In the genomic region with DNA sequence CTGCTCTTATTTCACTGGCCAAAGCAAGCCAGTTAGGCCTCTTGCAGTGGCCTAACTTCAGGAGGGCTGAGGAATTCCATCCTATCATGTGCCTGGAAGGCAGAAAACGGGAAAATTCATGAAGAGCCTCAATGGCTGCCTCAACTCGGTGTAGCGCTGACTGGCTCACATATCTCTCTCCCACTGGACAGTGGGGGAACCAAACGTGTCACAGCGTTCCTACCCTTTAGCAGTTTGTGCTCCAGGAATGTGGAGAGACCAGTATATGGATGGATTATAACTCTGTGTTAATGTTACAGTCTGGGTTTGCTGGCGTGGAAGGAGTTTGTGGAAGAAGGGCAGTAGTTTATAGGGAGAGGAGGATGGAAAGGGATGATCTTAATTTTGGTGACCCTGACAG, we compare ENCODE assay signal across 31 cellular contexts. TPM values are rescaled to one million over a fixed set of nuclear protein-coding genes. Genes with fewer than 3 reads are reported as not detected.
"Had no signal": no experiment of that assay in that cellular context is flagged by ENCODE, and none has a peak within 500 bp of the region (broad histone marks: within the 10 kb centered on the region; RNA-seq: fewer than 3 reads in every experiment).

No MANE protein-coding gene starts in this region.

- DNase-seq: activated CD4-positive, alpha-beta memory T cell treated with anti-CD3 and anti-CD28 coated beads, Interleukin-2, amount 10 ng/mL, durations not matched to agents 7 days and 5 days; activated CD4-positive, alpha-beta T cell treated with anti-CD3 and anti-CD28 coated beads for 1 hour; activated CD4-positive, alpha-beta T cell treated with anti-CD3 and anti-CD28 coated beads for 48 hours; activated CD4-positive, CD25-positive, alpha-beta regulatory T cell; activated CD8-positive, alpha-beta memory T cell treated with anti-CD3 and anti-CD28 coated beads for 24 hours; activated CD8-positive, alpha-beta memory T cell treated with anti-CD3 and anti-CD28 coated beads, Interleukin-2, amount 10 ng/mL, durations not matched to agents 7 days and 5 days; activated CD8-positive, alpha-beta memory T cell treated with anti-CD3 and anti-CD28 coated beads, Interleukin-2, amount 50 U/mL, for 48 hours; activated effector memory CD4-positive, alpha-beta T cell treated with Interleukin-2 at 50 U/mL for 16 hours; activated naive CD4-positive, alpha-beta T cell treated with anti-CD3 and anti-CD28 coated beads, Interleukin-2, amount 10 ng/mL, durations not matched to agents 7 days and 5 days; activated naive CD8-positive, alpha-beta T cell treated with anti-CD3 and anti-CD28 coated beads, Interleukin-2, amount 50 U/mL, for 24 hours; activated T-cell treated with anti-CD3 and anti-CD28 coated beads, Interleukin-2, amount 50 U/mL, for 48 hours; anterior cingulate cortex; brain microvascular endothelial cell; NCI-H1105; NCI-H1417 treated with DMSO at 0.1 percent for 48 hours; NCI-H187 treated with DMSO at 0.1 percent for 48 hours; NCI-H2081; NCI-H345; NCI-H524 treated with DMSO at 0.1 percent for 48 hours; SHP77; SJCRH30; T1000; WERI-Rb-1 had no signal

- H3K36me3 Mint-ChIP-seq: activated CD8-positive, alpha-beta memory T cell treated with anti-CD3 and anti-CD28 coated beads, Interleukin-2, amount 10 ng/mL, durations not matched to agents 7 days and 5 days; activated naive CD4-positive, alpha-beta T cell treated with anti-CD3 and anti-CD28 coated beads, Interleukin-2, amount 10 ng/mL, durations not matched to agents 7 days and 5 days; activated naive CD8-positive, alpha-beta T cell had no signal

- H3K4me3 Mint-ChIP-seq: activated CD4-positive, alpha-beta memory T cell treated with anti-CD3 and anti-CD28 coated beads, Interleukin-2, amount 10 ng/mL, durations not matched to agents 7 days and 5 days; activated CD8-positive, alpha-beta memory T cell treated with anti-CD3 and anti-CD28 coated beads, Interleukin-2, amount 10 ng/mL, durations not matched to agents 7 days and 5 days; activated naive CD4-positive, alpha-beta T cell treated with anti-CD3 and anti-CD28 coated beads, Interleukin-2, amount 10 ng/mL, durations not matched to agents 7 days and 5 days; activated naive CD8-positive, alpha-beta T cell; activated naive CD8-positive, alpha-beta T cell treated with anti-CD3 and anti-CD28 coated beads, Interleukin-2, amount 50 U/mL, for 24 hours; central memory CD8-positive, alpha-beta T cell had no signal

- ATAC-seq: activated CD8-positive, alpha-beta memory T cell treated with anti-CD3 and anti-CD28 coated beads, Interleukin-2, amount 10 ng/mL, durations not matched to agents 7 days and 5 days; activated naive CD8-positive, alpha-beta T cell treated with anti-CD3 and anti-CD28 coated beads, Interleukin-2, amount 50 U/mL, for 24 hours; Panc1 had no signal

- H3K27me3 Mint-ChIP-seq: activated CD4-positive, alpha-beta memory T cell treated with anti-CD3 and anti-CD28 coated beads, Interleukin-2, amount 10 ng/mL, durations not matched to agents 7 days and 5 days; activated CD8-positive, alpha-beta memory T cell treated with anti-CD3 and anti-CD28 coated beads, Interleukin-2, amount 10 ng/mL, durations not matched to agents 7 days and 5 days had no signal

- H3K27ac Mint-ChIP-seq: activated CD4-positive, alpha-beta memory T cell treated with anti-CD3 and anti-CD28 coated beads, Interleukin-2, amount 10 ng/mL, durations not matched to agents 7 days and 5 days; activated CD8-positive, alpha-beta memory T cell treated with anti-CD3 and anti-CD28 coated beads, Interleukin-2, amount 10 ng/mL, durations not matched to agents 7 days and 5 days; activated naive CD4-positive, alpha-beta T cell treated with anti-CD3 and anti-CD28 coated beads, Interleukin-2, amount 10 ng/mL, durations not matched to agents 7 days and 5 days; activated naive CD8-positive, alpha-beta T cell; activated naive CD8-positive, alpha-beta T cell treated with anti-CD3 and anti-CD28 coated beads, Interleukin-2, amount 50 U/mL, for 24 hours had no signal

- H3K9me3 Mint-ChIP-seq: activated CD4-positive, alpha-beta memory T cell treated with anti-CD3 and anti-CD28 coated beads, Interleukin-2, amount 10 ng/mL, durations not matched to agents 7 days and 5 days; activated naive CD4-positive, alpha-beta T cell treated with anti-CD3 and anti-CD28 coated beads, Interleukin-2, amount 10 ng/mL, durations not matched to agents 7 days and 5 days; activated naive CD8-positive, alpha-beta T cell treated with anti-CD3 and anti-CD28 coated beads, Interleukin-2, amount 50 U/mL, for 24 hours; central memory CD8-positive, alpha-beta T cell had no signal

- H3K36me3 ChIP-seq: brain microvascular endothelial cell, SJCRH30, WERI-Rb-1 had no signal

- H3K9me3 ChIP-seq: SJCRH30 had no signal

- H3K27me3 ChIP-seq: brain microvascular endothelial cell, SJCRH30 had no signal

- H3K4me3 ChIP-seq: SJCRH30, SK-N-MC had no signal

- H3K27ac ChIP-seq: brain microvascular endothelial cell, SJCRH30, SK-N-MC, WERI-Rb-1 had no signal

- H3K4me1 Mint-ChIP-seq: central memory CD8-positive, alpha-beta T cell had no signal

- H3K4me1 ChIP-seq: SJCRH30 had no signal

RNA-seq across cellular contexts. Expression of a gene that starts 11.8 kb away (rescaled TPM):
- total RNA-seq: RPMI7951 had no signal

RNA-seq across cellular contexts. Expression of a gene that starts 30.1 kb away (rescaled TPM):
- total RNA-seq: NCI-H460; SJCRH30; T-helper 2 cell treated with Interferon-gamma antibody and Interleukin-4, amounts not matched to agents 100 ng/mL and 5 ng/mL, for 36 hours had no signal

RNA-seq across cellular contexts. Expression of a gene that starts 37.0 kb away (rescaled TPM):
- total RNA-seq: activated CD8-positive, alpha-beta memory T cell treated with anti-CD3 and anti-CD28 coated beads, Interleukin-2, amount 10 ng/mL, durations not matched to agents 7 days and 5 days; RPMI7951; T-helper 1 cell treated with Interleukin-12 subunit alpha and Interleukin-12 subunit beta and Interleukin-4 antibody, amounts not matched to agents 30 ng/mL and 1 ng/mL, for 36 hours; T-helper 2 cell treated with Interferon-gamma antibody and Interleukin-4, amounts not matched to agents 100 ng/mL and 5 ng/mL, for 36 hours had no signal
